ENCODE assay signal across 20 cellular contexts in the genomic region with DNA sequence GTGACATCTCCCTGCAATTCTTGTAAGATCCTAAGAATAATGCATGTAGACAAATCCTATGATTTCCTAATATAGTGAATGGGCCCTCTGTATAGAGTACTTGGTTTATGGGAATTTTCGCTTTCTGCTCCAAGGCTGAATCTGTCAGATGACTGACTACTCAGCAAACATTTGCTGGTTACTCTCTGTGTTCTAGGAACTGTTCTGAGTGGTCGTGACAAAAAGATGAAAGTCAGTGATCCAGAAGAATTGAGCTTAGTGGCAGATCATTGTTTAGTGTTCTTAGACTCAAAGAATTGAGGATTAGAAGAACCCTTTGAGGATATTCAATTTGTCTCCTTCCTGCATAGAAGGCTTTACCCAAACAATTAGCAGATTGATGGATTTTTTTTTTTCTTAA. TPM values are rescaled to one million over a fixed set of nuclear protein-coding genes. Genes with fewer than 3 reads are reported as not detected.
A peak's percentile ranks its signal among the peaks of the same experiment; 100 is the strongest.
DNase-seq lines count a peak whose midpoint lies in the region; ATAC-seq and TF ChIP-seq lines count a peak whose summit lies in the region.
"Had no signal": no experiment of that assay in that cellular context is flagged by ENCODE, and none has a peak within 500 bp of the region (broad histone marks: within the 10 kb centered on the region; RNA-seq: fewer than 3 reads in every experiment).

No MANE protein-coding gene starts in this region.

- H3K9me3 Mint-ChIP-seq in stimulated activated naive CD8-positive, alpha-beta T cell treated with anti-CD3 and anti-CD28 coated beads, Interleukin-15, Interleukin-2, amounts not matched to agents 100 ng/mL and 50 ng/mL, for 24 hours = no peaks in the 10 kb centered on the region
- no peaks in the 10 kb centered on the region for H3K9me3 Mint-ChIP-seq in activated T-helper 17 cell treated with anti-CD3 and anti-CD28 coated beads, Interleukin-2, amount 50 U/mL, for 72 hours
- H3K9me3 Mint-ChIP-seq in mesothelial cell of epicardium (no peaks in the 10 kb centered on the region), type B pancreatic cell (no peaks in the 10 kb centered on the region)
- H3K9me3 Mint-ChIP-seq: endodermal cell had no signal

- H3K36me3 Mint-ChIP-seq in stimulated activated naive CD8-positive, alpha-beta T cell treated with anti-CD3 and anti-CD28 coated beads, Interleukin-15, Interleukin-2, amounts not matched to agents 100 ng/mL and 50 ng/mL, for 24 hours (ENCODE audit: low read depth) = peaks cover 98% of the 10 kb centered on the region
- H3K36me3 Mint-ChIP-seq in activated T-helper 17 cell treated with anti-CD3 and anti-CD28 coated beads, Interleukin-2, amount 50 U/mL, for 72 hours (ENCODE audit: low read depth) = peaks cover 100% of the 10 kb centered on the region
- H3K36me3 Mint-ChIP-seq in mesothelial cell of epicardium (peaks cover 56% of the 10 kb centered on the region), type B pancreatic cell (peaks cover 53% of the 10 kb centered on the region)

- peaks cover 92% of the 10 kb centered on the region for H3K4me1 Mint-ChIP-seq in stimulated activated naive CD8-positive, alpha-beta T cell treated with anti-CD3 and anti-CD28 coated beads, Interleukin-15, Interleukin-2, amounts not matched to agents 100 ng/mL and 50 ng/mL, for 24 hours (ENCODE audit: low read depth)
- H3K4me1 Mint-ChIP-seq in activated T-helper 17 cell treated with anti-CD3 and anti-CD28 coated beads, Interleukin-2, amount 50 U/mL, for 72 hours = peaks cover 50% of the 10 kb centered on the region
- peaks cover 31% of the 10 kb centered on the region for H3K4me1 Mint-ChIP-seq in mesothelial cell of epicardium
- H3K4me1 Mint-ChIP-seq in type B pancreatic cell (ENCODE audit: unreplicated experiment) = peaks cover 39% of the 10 kb centered on the region

- no peak for ATAC-seq in stimulated activated naive CD8-positive, alpha-beta T cell treated with anti-CD3 and anti-CD28 coated beads, Interleukin-15, Interleukin-2, amounts not matched to agents 100 U/mL and 50 U/mL, for 24 hours
- no peak for ATAC-seq in activated T-helper 17 cell treated with anti-CD3 and anti-CD28 coated beads, Interleukin-2, amount 50 U/mL, for 72 hours (replicated peaks)
- ATAC-seq: GM12878, HepG2 had no signal

- peak overlapping the region; percentile 44 for H3K4me3 Mint-ChIP-seq in stimulated activated naive CD8-positive, alpha-beta T cell treated with anti-CD3 and anti-CD28 coated beads, Interleukin-15, Interleukin-2, amounts not matched to agents 100 ng/mL and 50 ng/mL, for 24 hours
- peak overlapping the region; percentile 72 for H3K4me3 Mint-ChIP-seq in activated T-helper 17 cell treated with anti-CD3 and anti-CD28 coated beads, Interleukin-2, amount 50 U/mL, for 72 hours
- H3K4me3 Mint-ChIP-seq in mesothelial cell of epicardium = no peak overlapping the region
- peak overlapping the region; percentile 19 for H3K4me3 Mint-ChIP-seq in type B pancreatic cell
- H3K4me3 Mint-ChIP-seq: endodermal cell had no signal

- no peak for DNase-seq in stimulated activated naive CD8-positive, alpha-beta T cell treated with anti-CD3 and anti-CD28 coated beads, Interleukin-15, Interleukin-2, amounts not matched to agents 100 U/mL and 50 U/mL, for 24 hours
- DNase-seq in mesothelial cell of epicardium (ENCODE audit: low spot score in 2 of 2, unreplicated experiment in 2 of 2) = no peak
- no peak for DNase-seq in type B pancreatic cell (ENCODE audit: extremely low spot score, unreplicated experiment)
- DNase-seq in iPS-NIHi7 (ENCODE audit: extremely low spot score) = no peak
- no peak for DNase-seq in occipital lobe (lab: John Stamatoyannopoulos, UW)
- DNase-seq in inferior parietal cortex (ENCODE audit: extremely low spot score) = no peak
- DNase-seq: activated CD8-positive, alpha-beta memory T cell treated with anti-CD3 and anti-CD28 coated beads, Interleukin-2, amount 50 U/mL, for 48 hours; amniotic stem cell; central memory CD4-positive, alpha-beta T cell; endodermal cell; hypothalamus; midbrain; NCI-H187; NCI-H345; stimulated activated CD4-positive, alpha-beta T cell treated with anti-CD3 and anti-CD28 coated beads, Interleukin-1b, Interleukin-23, amount 100 ng/mL, for 48 hours; testis had no signal

- no peak for TF ChIP-seq CTCF in mesothelial cell of epicardium (IDR thresholded peaks at IDR 0.05; ENCODE audit: unreplicated experiment)
- no peak for TF ChIP-seq CTCF in type B pancreatic cell (conservative IDR thresholded peaks at IDR 0.05)

- no peaks in the 10 kb centered on the region for H3K27me3 Mint-ChIP-seq in stimulated activated naive CD8-positive, alpha-beta T cell treated with anti-CD3 and anti-CD28 coated beads, Interleukin-15, Interleukin-2, amounts not matched to agents 100 ng/mL and 50 ng/mL, for 24 hours
- H3K27me3 Mint-ChIP-seq in activated T-helper 17 cell treated with anti-CD3 and anti-CD28 coated beads, Interleukin-2, amount 50 U/mL, for 72 hours = no peaks in the 10 kb centered on the region
- H3K27me3 Mint-ChIP-seq in mesothelial cell of epicardium (ENCODE audit: low read depth) (no peaks in the 10 kb centered on the region), type B pancreatic cell (no peaks in the 10 kb centered on the region)

- peak overlapping the region; percentile 95 for H3K27ac Mint-ChIP-seq in stimulated activated naive CD8-positive, alpha-beta T cell treated with anti-CD3 and anti-CD28 coated beads, Interleukin-15, Interleukin-2, amounts not matched to agents 100 ng/mL and 50 ng/mL, for 24 hours
- peak overlapping the region; percentile 93 for H3K27ac Mint-ChIP-seq in activated T-helper 17 cell treated with anti-CD3 and anti-CD28 coated beads, Interleukin-2, amount 50 U/mL, for 72 hours
- H3K27ac Mint-ChIP-seq in mesothelial cell of epicardium (peak overlapping the region; percentile 48), type B pancreatic cell (peak overlapping the region; percentile 10)

RNA-seq across cellular contexts. Expression of a gene that starts 10.0 kb away (rescaled TPM):
- total RNA-seq in activated T-helper 17 cell treated with anti-CD3 and anti-CD28 coated beads, Interleukin-2, amount 50 U/mL, for 72 hours = 100 to 1,000 TPM; 391 to 617 TPM
- 291 to 294 TPM (median 291 TPM) in 3 replicates for total RNA-seq in mesothelial cell of epicardium
- total RNA-seq in type B pancreatic cell (ENCODE audit: low replicate concordance) = 266 and 349 TPM in 2 replicates
- 366 TPM for total RNA-seq in occipital lobe

RNA-seq across cellular contexts. Expression of a gene that starts 37.4 kb away (rescaled TPM):
- 1 to 10 TPM; 1.4 to 1.5 TPM for total RNA-seq in activated T-helper 17 cell treated with anti-CD3 and anti-CD28 coated beads, Interleukin-2, amount 50 U/mL, for 72 hours
- 0.71 to 0.84 TPM (median 0.78 TPM) in 3 replicates for total RNA-seq in mesothelial cell of epicardium
- total RNA-seq in type B pancreatic cell (ENCODE audit: low replicate concordance) = 2.1 and 5.1 TPM in 2 replicates
- total RNA-seq in occipital lobe = 21.7 TPM

RNA-seq across cellular contexts. Expression of a gene that starts 37.5 kb away (rescaled TPM):
- 10 to 100 TPM; 27.7 to 27.8 TPM for total RNA-seq in activated T-helper 17 cell treated with anti-CD3 and anti-CD28 coated beads, Interleukin-2, amount 50 U/mL, for 72 hours
- 9.3 to 12.2 TPM (median 9.7 TPM) in 3 replicates for total RNA-seq in mesothelial cell of epicardium
- total RNA-seq in type B pancreatic cell (ENCODE audit: low replicate concordance) = 13.9 and 19.0 TPM in 2 replicates
- total RNA-seq in occipital lobe = 29.9 TPM

Comparison
In these comparisons a context has a peak if more than half of its experiments do, and no peak if none do; other contexts are left out.
1. H3K27ac Mint-ChIP-seq: peak in every context shown above with its lines; median percentile 95 in stimulated activated naive CD8-positive, alpha-beta T cell treated with anti-CD3 and anti-CD28 coated beads, Interleukin-15, Interleukin-2, amounts not matched to agents 100 ng/mL and 50 ng/mL, for 24 hours; 93 in activated T-helper 17 cell treated with anti-CD3 and anti-CD28 coated beads, Interleukin-2, amount 50 U/mL, for 72 hours; 48 in mesothelial cell of epicardium; 10 in type B pancreatic cell.